Comparison of ENCODE assay signal across 8 cellular contexts in the genomic region with DNA sequence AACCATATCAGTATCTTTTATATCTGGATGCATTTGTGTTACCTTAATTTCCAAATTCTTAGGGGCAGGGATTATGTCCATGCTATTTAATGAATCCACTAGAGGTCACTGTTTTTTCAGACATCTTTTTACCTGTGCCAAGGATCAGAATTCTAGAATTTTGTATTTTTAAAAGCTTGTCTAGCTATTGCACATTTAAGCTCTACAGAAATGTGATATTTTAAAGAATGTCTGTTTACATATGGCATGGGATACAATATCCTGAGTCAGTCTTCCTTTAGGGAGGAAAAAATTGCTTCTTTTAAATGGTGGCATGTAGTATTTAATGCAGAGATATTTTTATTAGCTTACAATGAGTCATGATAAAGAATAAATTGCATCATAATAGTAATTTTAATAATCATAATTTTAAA. TPM values are rescaled to one million over a fixed set of nuclear protein-coding genes. Genes with fewer than 3 reads are reported as not detected.
DNase-seq lines count a peak whose midpoint lies in the region; ATAC-seq and TF ChIP-seq lines count a peak whose summit lies in the region.

No MANE protein-coding gene starts in this region.

- no peaks in the 10 kb centered on the region for H3K9me3 ChIP-seq in lower lobe of right lung

- intact Hi-C loops in lower lobe of right lung (cut with DNase I), result no loop called here

- DNase-seq in ACHN (peak; percentile 34), GM13976 (ENCODE audit: low spot score) (peak; percentile 37), NCI-H2196 treated with DMSO at 0.1 percent for 48 hours (lab: John Stamatoyannopoulos, UW; ENCODE audit: unreplicated experiment) (peak; percentile 45), brain microvascular endothelial cell (no peak), lower lobe of right lung (no peak)
- no peak for DNase-seq in activated naive CD4-positive, alpha-beta T cell treated with Interleukin-2 at 50 U/mL for 16 hours

- H3K4me1 ChIP-seq in lower lobe of right lung, result no peaks in the 10 kb centered on the region

- H3K36me3 ChIP-seq in brain microvascular endothelial cell (replicated peaks), result peaks cover 10% of the 10 kb centered on the region
- H3K36me3 ChIP-seq in lower lobe of right lung, result peaks cover 46% of the 10 kb centered on the region

- H3K27ac ChIP-seq in brain microvascular endothelial cell (no peak overlapping the region), lower lobe of right lung (no peak overlapping the region)

- TF ChIP-seq CTCF in GM13976 (IDR thresholded peaks at IDR 0.05; ENCODE audit: borderline replicate concordance, control extremely low read depth, extremely low read depth, insufficient read depth, missing control alignments) (peak; percentile 29), brain microvascular endothelial cell (IDR thresholded peaks at IDR 0.05; ENCODE audit: low read depth, low read length, missing control alignments) (peak; percentile 32), lower lobe of right lung (IDR thresholded peaks at IDR 0.05) (peak; percentile 53)

- ATAC-seq in lower lobe of right lung (no peak), GM19328 (IDR thresholded peaks at IDR 0.05; ENCODE audit: unreplicated experiment) (no peak), GM19351 (IDR thresholded peaks at IDR 0.05; ENCODE audit: unreplicated experiment) (no peak)

- in situ Hi-C loops in ACHN (cut with HindIII; ENCODE audit: low pct_ligation_motif_present, low pct_unique_long_range_greater_than_20kb, low sequenced_read_pairs), result no loop called here
- in situ Hi-C loops in GM13976 (cut with MboI; ENCODE audit: low sequenced_read_pairs, unreplicated experiment), result loop anchor here (10.0 kb wide), 1 partner anchor 305 kb away; no protein-coding TSS in a partner anchor
- in situ Hi-C loops in brain microvascular endothelial cell (cut with HindIII; ENCODE audit: low pct_ligation_motif_present, low sequenced_read_pairs), result no loop called here

- H3K4me3 ChIP-seq in brain microvascular endothelial cell (ENCODE audit: low read depth, low read length) (no peak overlapping the region), lower lobe of right lung (no peak overlapping the region)

- H3K27me3 ChIP-seq in brain microvascular endothelial cell (replicated peaks), result no peaks in the 10 kb centered on the region
- H3K27me3 ChIP-seq in lower lobe of right lung (ENCODE audit: low read depth), result no peaks in the 10 kb centered on the region

RNA-seq across cellular contexts. Expression of a gene that starts 11.3 kb away (rescaled TPM):
- 20.0 TPM for total RNA-seq in lower lobe of right lung

RNA-seq across cellular contexts. Expression of a gene that starts 11.4 kb away (rescaled TPM):
- total RNA-seq in lower lobe of right lung, result 6.5 TPM

Comparison
In these comparisons a context has a peak if more than half of its experiments do, and no peak if none do; other contexts are left out.
1. DNase-seq: peak in ACHN (single experiment), GM13976 (single experiment) and NCI-H2196 treated with DMSO at 0.1 percent for 48 hours (single experiment); none in brain microvascular endothelial cell (single experiment), lower lobe of right lung (single experiment) and activated naive CD4-positive, alpha-beta T cell treated with Interleukin-2 at 50 U/mL for 16 hours (single experiment).
2. Peak in every context shown above with its lines, with median percentiles within 50 percentile points of each other: CTCF ChIP-seq.